In the genomic region with DNA sequence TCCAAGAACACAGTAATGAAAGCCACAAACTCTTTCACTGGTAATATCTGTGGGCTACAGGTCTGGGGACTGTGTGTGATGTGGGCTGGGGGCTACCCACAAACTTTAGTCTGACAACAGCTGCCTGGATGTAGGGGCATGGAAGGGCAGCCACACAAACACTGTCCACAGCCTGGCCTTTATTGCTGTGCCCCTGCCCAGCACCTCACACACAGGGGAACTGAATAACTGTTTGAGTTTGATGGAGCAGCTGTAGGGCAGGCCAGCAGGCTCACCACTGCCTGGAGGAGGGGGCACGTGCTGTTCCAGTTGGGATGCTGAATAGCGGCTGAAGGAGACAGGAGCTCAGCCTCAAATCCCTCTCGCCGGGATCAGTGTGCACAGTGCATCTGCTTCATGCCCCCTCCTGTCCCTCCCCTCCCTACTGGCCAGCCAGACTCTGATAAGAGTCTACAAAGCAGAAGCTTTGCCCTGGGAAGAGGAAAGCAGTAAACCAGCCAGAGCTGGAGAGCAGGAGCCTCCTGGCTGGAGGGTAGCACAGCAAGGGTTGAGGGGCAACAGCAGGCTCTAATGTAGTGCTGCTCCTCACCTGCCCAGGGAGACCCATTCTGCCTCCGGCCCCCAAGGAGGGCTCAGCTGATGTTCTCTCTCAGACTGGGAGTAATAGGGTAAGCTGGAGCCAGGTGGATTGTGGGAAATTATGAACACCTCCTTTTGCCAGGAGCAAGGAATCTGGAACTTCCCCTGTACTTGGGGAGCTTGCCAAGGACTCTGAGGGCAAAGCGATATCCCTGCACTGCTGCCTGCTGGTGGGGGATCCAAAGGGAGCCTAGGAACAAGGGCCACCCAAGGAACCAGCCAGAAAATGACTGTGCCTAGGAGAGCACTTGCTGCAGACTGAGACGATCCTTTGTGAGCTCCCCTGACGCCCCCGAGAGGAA, we compare ENCODE assay signal across 17 cellular contexts.
DNase-seq lines count a peak whose midpoint lies in the region; ATAC-seq and TF ChIP-seq lines count a peak whose summit lies in the region.
"Had no signal": no experiment of that assay in that cellular context is flagged by ENCODE, and none has a peak within 500 bp of the region (broad histone marks: within the 10 kb centered on the region; RNA-seq: fewer than 3 reads in every experiment).

No MANE protein-coding gene starts in this region.

- no peaks in the 10 kb centered on the region for H3K36me3 Mint-ChIP-seq in nephron (ENCODE audit: low read depth)

- no peaks in the 10 kb centered on the region for H3K9me3 ChIP-seq in adrenal gland (replicated peaks in 1 of 3)

- peaks cover 5 to 27% of the 10 kb centered on the region in 2 donors for H3K4me1 ChIP-seq in adrenal gland (replicated peaks in 1 of 2)

- peak overlapping the region in 1 of 5 donors; percentile 78 for H3K27ac ChIP-seq in adrenal gland

- no peak for TF ChIP-seq POLR2A in adrenal gland (IDR thresholded peaks at IDR 0.05)

- H3K27me3 ChIP-seq in adrenal gland, result no peaks in the 10 kb centered on the region

- TF ChIP-seq CTCF in nephron (IDR thresholded peaks at IDR 0.05; ENCODE audit: unreplicated experiment in 3 of 3) (no peak), adrenal gland (IDR thresholded peaks at IDR 0.05) (no peak)

- in situ Hi-C loops in G401 (cut with HindIII; ENCODE audit: low sequenced_read_pairs), result no loop called here

- no peaks in the 10 kb centered on the region for H3K9me3 Mint-ChIP-seq in nephron
- H3K9me3 Mint-ChIP-seq: activated T-cell treated with anti-CD3 and anti-CD28 coated beads, Interleukin-2, amount 50 U/mL, for 24 hours; CD4-positive, alpha-beta T cell; neural crest cell had no signal

- DNase-seq in G401 (ENCODE audit: low spot score), result peak; percentile 41
- DNase-seq in RPMI7951 (ENCODE audit: low read depth), result peak; percentile 46
- DNase-seq in Right ventricle myocardium superior, result no peak
- no peak for DNase-seq in adrenal gland
- DNase-seq in GM19240 (ENCODE audit: insufficient read length, low spot score), result no peak
- no peak for DNase-seq in T-helper 1 cell
- DNase-seq in stimulated activated CD4-positive, alpha-beta T cell treated with anti-CD3 and anti-CD28 coated beads, Interleukin-15, amount 100 ng/mL, for 24 hours, result no peak
- DNase-seq: activated CD4-positive, alpha-beta T cell treated with anti-CD3 and anti-CD28 coated beads, Interleukin-2, amount 50 U/mL, for 4 hours; activated naive CD4-positive, alpha-beta T cell treated with anti-CD3 and anti-CD28 coated beads, Interleukin-2, amount 50 U/mL, for 16 hours; activated T-cell treated with anti-CD3 and anti-CD28 coated beads, Interleukin-2, amount 50 U/mL, for 24 hours; CD4-positive, alpha-beta T cell; dermis blood vessel endothelial cell; erythroblast; NCI-H1694 treated with DMSO at 0.1 percent for 48 hours; retina had no signal

- H3K4me3 ChIP-seq in adrenal gland, result no peak overlapping the region

- peak overlapping the region in 2 of 3 experiments; percentile 40 to 60 for H3K4me3 Mint-ChIP-seq in nephron
- H3K4me3 Mint-ChIP-seq: activated T-cell treated with anti-CD3 and anti-CD28 coated beads, Interleukin-2, amount 50 U/mL, for 24 hours; CD4-positive, alpha-beta T cell; neural crest cell had no signal

- H3K27ac Mint-ChIP-seq in nephron, result peak overlapping the region; percentile 98 to 100 (median 99)
- H3K27ac Mint-ChIP-seq: activated T-cell treated with anti-CD3 and anti-CD28 coated beads, Interleukin-2, amount 50 U/mL, for 24 hours; CD4-positive, alpha-beta T cell had no signal

- no peaks in the 10 kb centered on the region for H3K27me3 Mint-ChIP-seq in nephron (ENCODE audit: low read depth)

- peak; percentile 59 for ATAC-seq in Right ventricle myocardium superior (ENCODE audit: poor library complexity)

- peaks cover 93% of the 10 kb centered on the region for H3K4me1 Mint-ChIP-seq in nephron

- intact Hi-C loops in Right ventricle myocardium superior (cut with DNase I) (no loop called here), adrenal gland (cut with DNase I) (loop anchor here in 1 of 2 donors (5.0 kb wide), 1 partner anchor 38 kb away; no protein-coding TSS in a partner anchor)

- WGBS in adrenal gland, 4 donors, result 54 to 67% (median 64%) methylated on average over 8 to 9 of the region's 9 CpGs

- no peaks in the 10 kb centered on the region for H3K36me3 ChIP-seq in adrenal gland (replicated peaks in 1 of 2)

Comparison
In these comparisons a context has a peak if more than half of its experiments do, and no peak if none do; other contexts are left out.
1. DNase-seq: peak in G401 (single experiment) and RPMI7951 (single experiment); none in Right ventricle myocardium superior (single experiment), adrenal gland (0 of 7), GM19240 (single experiment), T-helper 1 cell (0 of 5) and stimulated activated CD4-positive, alpha-beta T cell treated with anti-CD3 and anti-CD28 coated beads, Interleukin-15, amount 100 ng/mL, for 24 hours (single experiment).